Comparison of ENCODE assay signal across 31 cellular contexts in the genomic region with DNA sequence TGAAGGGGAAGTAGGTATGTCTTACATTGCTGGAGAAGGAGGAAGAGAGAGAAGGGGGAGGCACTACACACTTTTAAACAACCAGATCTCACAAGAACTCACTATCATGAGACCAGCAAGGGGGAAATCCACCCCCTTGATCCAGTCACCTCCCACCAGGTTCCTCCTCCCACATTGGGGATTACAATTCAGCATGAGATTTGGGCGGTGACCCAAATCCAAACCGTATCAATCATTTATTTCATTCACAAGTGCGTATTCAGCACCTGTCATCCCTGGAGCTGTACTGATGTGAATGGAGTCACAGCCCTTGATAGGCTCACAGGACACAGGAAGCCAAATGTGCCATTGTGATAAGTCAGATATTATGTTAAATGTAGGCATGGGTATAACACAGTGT.
"Had no signal": no experiment of that assay in that cellular context is flagged by ENCODE, and none has a peak within 500 bp of the region (broad histone marks: within the 10 kb centered on the region; RNA-seq: fewer than 3 reads in every experiment).

No MANE protein-coding gene starts in this region.

- H3K27me3 Mint-ChIP-seq: activated CD4-positive, alpha-beta memory T cell treated with anti-CD3 and anti-CD28 coated beads, Interleukin-2, amount 10 ng/mL, durations not matched to agents 7 days and 5 days; activated CD8-positive, alpha-beta memory T cell treated with anti-CD3 and anti-CD28 coated beads, Interleukin-2, amount 10 ng/mL, durations not matched to agents 7 days and 5 days; activated naive CD4-positive, alpha-beta T cell treated with anti-CD3 and anti-CD28 coated beads, Interleukin-2, amount 10 ng/mL, durations not matched to agents 7 days and 5 days; activated naive CD8-positive, alpha-beta T cell treated with anti-CD3 and anti-CD28 coated beads, Interleukin-2, amount 50 U/mL, for 24 hours; brain had no signal

- H3K27ac ChIP-seq: SJCRH30, SK-N-MC, WERI-Rb-1 had no signal

- H3K4me3 Mint-ChIP-seq: activated CD4-positive, alpha-beta memory T cell treated with anti-CD3 and anti-CD28 coated beads, Interleukin-2, amount 10 ng/mL, durations not matched to agents 7 days and 5 days; activated CD8-positive, alpha-beta memory T cell treated with anti-CD3 and anti-CD28 coated beads, Interleukin-2, amount 10 ng/mL, durations not matched to agents 7 days and 5 days; activated naive CD4-positive, alpha-beta T cell treated with anti-CD3 and anti-CD28 coated beads, Interleukin-2, amount 10 ng/mL, durations not matched to agents 7 days and 5 days; activated naive CD8-positive, alpha-beta T cell; activated naive CD8-positive, alpha-beta T cell treated with anti-CD3 and anti-CD28 coated beads, Interleukin-2, amount 50 U/mL, for 24 hours; brain had no signal

- DNase-seq: activated CD4-positive, alpha-beta memory T cell treated with anti-CD3 and anti-CD28 coated beads, Interleukin-2, amount 10 ng/mL, durations not matched to agents 7 days and 5 days; activated CD4-positive, alpha-beta T cell treated with anti-CD3 and anti-CD28 coated beads for 1 hour; activated CD4-positive, alpha-beta T cell treated with anti-CD3 and anti-CD28 coated beads for 48 hours; activated CD4-positive, CD25-positive, alpha-beta regulatory T cell; activated CD8-positive, alpha-beta memory T cell treated with anti-CD3 and anti-CD28 coated beads for 24 hours; activated CD8-positive, alpha-beta memory T cell treated with anti-CD3 and anti-CD28 coated beads, Interleukin-2, amount 10 ng/mL, durations not matched to agents 7 days and 5 days; activated CD8-positive, alpha-beta memory T cell treated with anti-CD3 and anti-CD28 coated beads, Interleukin-2, amount 50 U/mL, for 48 hours; activated effector memory CD4-positive, alpha-beta T cell treated with Interleukin-2 at 50 U/mL for 16 hours; activated naive CD4-positive, alpha-beta T cell treated with anti-CD3 and anti-CD28 coated beads, Interleukin-2, amount 10 ng/mL, durations not matched to agents 7 days and 5 days; activated naive CD8-positive, alpha-beta T cell treated with anti-CD3 and anti-CD28 coated beads, Interleukin-2, amount 50 U/mL, for 24 hours; activated T-cell treated with anti-CD3 and anti-CD28 coated beads, Interleukin-2, amount 50 U/mL, for 48 hours; anterior cingulate cortex; Karpas-422; KBM-7; NCI-H1105; NCI-H1417 treated with DMSO at 0.1 percent for 48 hours; NCI-H187 treated with DMSO at 0.1 percent for 48 hours; NCI-H2081; NCI-H2171; NCI-H510A; NCI-H526; NCI-H774; SHP77; T1000; WERI-Rb-1 had no signal

- FAIRE-seq: bronchial epithelial cell had no signal

- H3K9me3 Mint-ChIP-seq: activated naive CD4-positive, alpha-beta T cell treated with anti-CD3 and anti-CD28 coated beads, Interleukin-2, amount 10 ng/mL, durations not matched to agents 7 days and 5 days had no signal

- H3K4me1 Mint-ChIP-seq: activated CD4-positive, alpha-beta memory T cell treated with anti-CD3 and anti-CD28 coated beads, Interleukin-2, amount 10 ng/mL, durations not matched to agents 7 days and 5 days; activated naive CD4-positive, alpha-beta T cell treated with anti-CD3 and anti-CD28 coated beads, Interleukin-2, amount 10 ng/mL, durations not matched to agents 7 days and 5 days; activated naive CD8-positive, alpha-beta T cell treated with anti-CD3 and anti-CD28 coated beads, Interleukin-2, amount 50 U/mL, for 24 hours had no signal

- H3K27me3 ChIP-seq: SJCRH30 had no signal

- H3K4me3 ChIP-seq: SJCRH30, SK-N-MC had no signal

- H3K27ac Mint-ChIP-seq: activated CD4-positive, alpha-beta memory T cell treated with anti-CD3 and anti-CD28 coated beads, Interleukin-2, amount 10 ng/mL, durations not matched to agents 7 days and 5 days; activated CD8-positive, alpha-beta memory T cell treated with anti-CD3 and anti-CD28 coated beads, Interleukin-2, amount 10 ng/mL, durations not matched to agents 7 days and 5 days; activated naive CD4-positive, alpha-beta T cell treated with anti-CD3 and anti-CD28 coated beads, Interleukin-2, amount 10 ng/mL, durations not matched to agents 7 days and 5 days; activated naive CD8-positive, alpha-beta T cell; activated naive CD8-positive, alpha-beta T cell treated with anti-CD3 and anti-CD28 coated beads, Interleukin-2, amount 50 U/mL, for 24 hours; brain had no signal

- ATAC-seq: activated CD8-positive, alpha-beta memory T cell treated with anti-CD3 and anti-CD28 coated beads, Interleukin-2, amount 10 ng/mL, durations not matched to agents 7 days and 5 days; activated naive CD8-positive, alpha-beta T cell treated with anti-CD3 and anti-CD28 coated beads, Interleukin-2, amount 50 U/mL, for 24 hours; Panc1 had no signal

- H3K36me3 Mint-ChIP-seq: activated CD8-positive, alpha-beta memory T cell treated with anti-CD3 and anti-CD28 coated beads, Interleukin-2, amount 10 ng/mL, durations not matched to agents 7 days and 5 days; activated naive CD4-positive, alpha-beta T cell treated with anti-CD3 and anti-CD28 coated beads, Interleukin-2, amount 10 ng/mL, durations not matched to agents 7 days and 5 days; brain had no signal

- H3K36me3 ChIP-seq: SJCRH30, WERI-Rb-1 had no signal
